ENCODE assay signal across 1 cellular context in genomic region chr2:189663319-189663718, GRCh38.
TF ChIP-seq lines count a peak whose summit lies in the region.

No MANE protein-coding gene starts in this region.

TF ChIP-seq in GM12878, 131 proteins besides CTCF, POLR2A, EP300 and RAD21:
- 0 out of 2 replicates have a peak, but pooled peaks have one; percentile 30 for TF ChIP-seq MLLT1 (IDR thresholded peaks at IDR 0.05)
TF ChIP-seq in GM12878: peak in this region for 1; not testable (repeated sequence) for 130.
